Comparison of ENCODE assay signal across 1 cellular context in the genomic region with DNA sequence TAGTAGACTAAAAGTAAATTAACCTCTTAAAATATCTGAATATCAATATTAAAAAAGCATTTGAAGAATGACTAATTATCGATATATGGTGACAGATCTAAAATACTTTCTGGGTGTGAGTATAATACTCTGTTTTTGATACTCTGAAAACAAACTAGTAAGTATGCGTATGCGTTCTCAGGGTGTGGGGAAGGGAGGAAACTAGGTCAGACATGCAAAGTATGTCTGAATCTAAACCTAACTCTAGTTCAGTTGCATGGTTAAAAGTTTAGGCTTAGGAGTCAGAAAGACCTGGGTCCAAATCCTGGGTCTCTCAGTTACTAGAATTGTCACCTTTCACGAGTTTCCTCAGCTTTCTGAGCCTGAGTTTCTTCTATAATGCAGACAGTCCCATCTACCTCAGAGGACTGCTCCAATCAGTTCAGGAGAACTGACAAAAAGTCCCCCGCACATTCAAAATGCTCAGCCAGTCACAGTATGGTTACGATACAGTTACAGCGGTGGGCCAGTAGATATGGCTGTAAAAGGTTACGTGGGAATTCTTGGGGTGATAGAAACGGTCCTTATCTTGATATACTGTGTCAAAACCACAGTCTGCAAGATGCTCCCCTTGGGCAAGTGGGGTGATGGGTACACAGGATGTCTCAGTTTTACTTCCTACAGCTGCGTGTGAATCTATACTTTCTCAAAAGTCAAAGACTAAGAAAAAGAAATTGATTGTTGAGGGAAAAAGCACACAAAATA.
TF ChIP-seq lines count a peak whose summit lies in the region.

No MANE protein-coding gene starts in this region.

TF ChIP-seq in SK-N-SH treated with all-trans-retinoic acid at 6 μM for 48 hours, 23 proteins besides CTCF, POLR2A, EP300 and RAD21 (continued from another document):
- TF ChIP-seq POU6F1 (CRISPR knock-in tag; IDR thresholded peaks at IDR 0.05; ENCODE audit: borderline replicate concordance, low read depth) (no peak), ZC3H10 (CRISPR knock-in tag; IDR thresholded peaks at IDR 0.05) (no peak), ZFP3 (CRISPR knock-in tag; IDR thresholded peaks at IDR 0.05) (no peak), ZNF70 (CRISPR knock-in tag; IDR thresholded peaks at IDR 0.05) (no peak)
